In the genomic region with DNA sequence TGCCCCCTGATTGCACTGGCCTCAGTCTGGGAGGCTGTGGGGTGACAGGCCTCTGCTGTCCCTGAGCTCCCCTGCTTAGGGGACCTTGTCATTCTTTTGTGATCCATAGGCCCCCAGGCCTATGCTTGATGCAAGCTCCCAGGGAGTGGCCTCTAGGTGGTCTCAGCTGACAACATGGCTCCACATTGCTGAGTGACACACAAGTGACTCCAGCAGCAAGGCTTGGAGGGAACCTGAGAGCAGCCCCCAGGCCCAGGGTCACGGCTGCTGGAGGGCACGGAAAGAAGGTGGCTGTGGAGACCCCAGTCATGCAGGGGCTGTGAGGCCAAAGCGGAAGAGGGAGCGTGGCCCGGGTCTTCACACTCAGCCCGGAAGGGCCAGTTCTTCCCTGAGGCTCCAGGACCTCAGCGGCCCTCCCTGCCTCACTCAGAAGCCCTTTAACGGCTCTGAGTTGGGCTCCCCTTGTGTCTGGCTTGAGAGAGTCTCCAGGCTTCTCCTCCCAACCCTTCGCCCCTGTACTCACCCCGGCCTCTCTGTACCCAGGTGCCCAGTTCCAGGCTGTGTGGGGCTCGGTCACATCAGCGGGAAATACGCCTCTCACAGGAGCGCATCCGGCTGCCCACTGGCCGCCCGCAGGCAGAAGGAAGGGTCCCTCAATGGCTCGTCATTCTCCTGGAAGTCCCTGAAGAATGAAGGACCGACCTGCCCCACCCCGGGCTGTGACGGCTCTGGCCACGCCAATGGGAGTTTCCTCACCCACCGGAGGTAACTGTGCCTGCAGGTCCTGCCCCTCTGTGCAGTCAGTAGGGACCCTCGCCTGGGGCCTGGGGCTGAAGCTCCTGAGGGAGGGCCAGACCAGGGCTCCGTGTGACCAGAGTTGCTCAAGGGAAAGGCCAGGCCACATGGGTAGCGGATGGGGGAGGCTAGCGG, we compare ENCODE assay signal across 1 cellular context.
TF ChIP-seq lines count a peak whose summit lies in the region.

No MANE protein-coding gene starts in this region.

TF ChIP-seq in IMR-90, 13 proteins besides CTCF, POLR2A, EP300 and RAD21 (continued from another document):
- TF ChIP-seq, protein P1, sequence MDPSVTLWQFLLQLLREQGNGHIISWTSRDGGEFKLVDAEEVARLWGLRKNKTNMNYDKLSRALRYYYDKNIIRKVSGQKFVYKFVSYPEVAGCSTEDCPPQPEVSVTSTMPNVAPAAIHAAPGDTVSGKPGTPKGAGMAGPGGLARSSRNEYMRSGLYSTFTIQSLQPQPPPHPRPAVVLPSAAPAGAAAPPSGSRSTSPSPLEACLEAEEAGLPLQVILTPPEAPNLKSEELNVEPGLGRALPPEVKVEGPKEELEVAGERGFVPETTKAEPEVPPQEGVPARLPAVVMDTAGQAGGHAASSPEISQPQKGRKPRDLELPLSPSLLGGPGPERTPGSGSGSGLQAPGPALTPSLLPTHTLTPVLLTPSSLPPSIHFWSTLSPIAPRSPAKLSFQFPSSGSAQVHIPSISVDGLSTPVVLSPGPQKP (IDR thresholded peaks at IDR 0.05; ENCODE audit: borderline replicate concordance, low read depth, low read length), result no peak
- no peak for TF ChIP-seq CEBPB (IDR thresholded peaks at IDR 0.05; ENCODE audit: low read depth, low read length)
- TF ChIP-seq MAFK (IDR thresholded peaks at IDR 0.05; ENCODE audit: low read depth, low read length), result no peak
- TF ChIP-seq SMC3 (IDR thresholded peaks at IDR 0.05; ENCODE audit: low read depth, low read length), result no peak
- no peak for TF ChIP-seq NFE2L2 (IDR thresholded peaks at IDR 0.05; ENCODE audit: low read depth, low read length)
- TF ChIP-seq RFX5 (IDR thresholded peaks at IDR 0.05; ENCODE audit: low read depth, low read length), result no peak
- no peak for TF ChIP-seq BHLHE40 (IDR thresholded peaks at IDR 0.05; ENCODE audit: low read depth, low read length)
- TF ChIP-seq RCOR1 (IDR thresholded peaks at IDR 0.05; ENCODE audit: insufficient replicate concordance, low read length), result no peak
- no peak for TF ChIP-seq CHD1 (IDR thresholded peaks at IDR 0.05; ENCODE audit: low read depth, low read length)
